In the genomic region with DNA sequence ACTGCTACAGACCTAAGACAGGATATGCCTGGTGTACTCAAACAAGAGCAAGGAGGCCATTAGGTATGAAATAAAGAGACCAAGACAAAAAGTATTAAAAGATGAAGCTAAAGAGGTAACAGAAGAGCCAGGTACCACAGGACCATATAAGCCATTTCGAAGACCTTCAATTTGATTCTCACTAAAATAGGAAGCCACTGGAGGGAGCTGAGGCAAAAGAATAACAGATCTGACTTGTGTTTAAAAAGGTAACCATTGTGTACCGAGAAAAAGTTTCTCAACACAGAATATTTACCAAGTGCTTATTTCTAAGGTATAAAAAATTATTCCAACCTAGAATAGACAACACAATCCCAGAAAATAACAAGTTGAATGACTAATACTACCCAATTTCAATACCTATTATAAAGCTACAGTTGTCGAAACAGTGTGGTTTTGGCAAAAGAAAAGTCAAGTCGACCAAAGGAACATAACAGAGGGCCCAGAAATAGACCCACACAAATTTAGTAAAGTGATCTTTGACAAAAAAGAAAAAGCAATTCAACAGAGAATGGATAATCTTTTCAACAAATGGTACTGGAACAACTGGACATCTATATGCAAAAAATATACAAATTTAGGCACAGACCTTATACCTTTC, we compare ENCODE assay signal across 13 cellular contexts.
DNase-seq lines count a peak whose midpoint lies in the region; ATAC-seq and TF ChIP-seq lines count a peak whose summit lies in the region.
"Had no signal": no experiment of that assay in that cellular context is flagged by ENCODE, and none has a peak within 500 bp of the region (broad histone marks: within the 10 kb centered on the region; RNA-seq: fewer than 3 reads in every experiment).

No MANE protein-coding gene starts in this region.

- 0 out of 4 replicates have a peak overlapping the region, but pooled peaks of 1 of the 2 experiments have one; percentile 1 for H3K27ac ChIP-seq in SK-N-SH (ENCODE audit: low read depth in 2 of 2, low read length in 1 of 2)
- H3K27ac ChIP-seq in PC-3 (ENCODE audit: low read length) = no peak overlapping the region
- peak overlapping the region; percentile 85 to 88 (median 86) for H3K27ac ChIP-seq in gastrocnemius medialis
- H3K27ac ChIP-seq: SJSA1, thyroid gland had no signal

- CTCF ChIA-PET in SK-N-SH (lab: Yijun Ruan, JAX) = interaction anchor here (0.8 to 1.5 kb wide), 3 partner anchors 21 to 84 kb away, joined by 3 to 4 read pairs (median 4); no protein-coding TSS in a partner anchor
- CTCF ChIA-PET in PC-3 (lab: Charles Lee) = interaction anchor here (1.0 kb wide), 1 partner anchor 76 kb away, joined by 5 read pairs; no protein-coding TSS in a partner anchor

- peaks cover 97% of the 10 kb centered on the region for H4K20me1 ChIP-seq in SK-N-SH (ENCODE audit: insufficient read depth)
- H4K20me1 ChIP-seq in PC-3 (ENCODE audit: low read length) = no peaks in the 10 kb centered on the region

- H3K27me3 ChIP-seq in SK-N-SH (ENCODE audit: insufficient read depth) (no peaks in the 10 kb centered on the region), PC-3 (ENCODE audit: low read length) (no peaks in the 10 kb centered on the region), gastrocnemius medialis (no peaks in the 10 kb centered on the region)
- H3K27me3 ChIP-seq: SJSA1, thyroid gland had no signal

- H3K79me2 ChIP-seq in SK-N-SH (ENCODE audit: insufficient read depth) (peaks cover 100% of the 10 kb centered on the region), PC-3 (ENCODE audit: low read length) (peaks cover 49% of the 10 kb centered on the region)

- peak; percentile 21; the same call in 1 of the 2 replicates for TF ChIP-seq RAD21 in SK-N-SH (IDR thresholded peaks at IDR 0.05; ENCODE audit: low read length)

- H3K9me3 ChIP-seq in SK-N-SH (no peaks in the 10 kb centered on the region), PC-3 (ENCODE audit: low read length) (no peaks in the 10 kb centered on the region), gastrocnemius medialis (no peaks in the 10 kb centered on the region)
- H3K9me3 ChIP-seq: thyroid gland had no signal

- H3K9ac ChIP-seq in SK-N-SH = no peak overlapping the region
- H3K9ac ChIP-seq in PC-3 (ENCODE audit: low read length) = no peak overlapping the region

- H3K4me1 ChIP-seq in SK-N-SH (ENCODE audit: control insufficient read depth in 1 of 2, insufficient read depth in 2 of 2, low read depth in 1 of 2, low read length in 1 of 2) (peaks cover 10 to 59% of the 10 kb centered on the region in 2 experiments), PC-3 (ENCODE audit: insufficient read depth, low read length) (peaks cover 40% of the 10 kb centered on the region), gastrocnemius medialis (peaks cover 81 to 83% of the 10 kb centered on the region in 2 donors)

- H3K4me2 ChIP-seq in SK-N-SH (no peak overlapping the region), PC-3 (ENCODE audit: low read length) (no peak overlapping the region)

- intact Hi-C loops in PC-3 (cut with micrococcal nuclease) = loop anchor here (1.0 to 2.0 kb wide), 2 partner anchors 73 to 83 kb away; no protein-coding TSS in a partner anchor
- intact Hi-C loops in gastrocnemius medialis (cut with DNase I; ENCODE audit: low total_unique reads) = loop anchor here (1.0 to 5.0 kb wide), 2 partner anchors 76 to 131 kb away; no protein-coding TSS in a partner anchor

- no peak overlapping the region for H2AFZ ChIP-seq in SK-N-SH (ENCODE audit: low read depth)
- no peak overlapping the region for H2AFZ ChIP-seq in PC-3 (ENCODE audit: low read length)

- 91% methylated on average over 4 of the region's 4 CpGs for WGBS in SK-N-SH (ENCODE audit: low lambda C conversion rate)

- H3K36me3 ChIP-seq in SK-N-SH (replicated peaks in 1 of 2; ENCODE audit: control insufficient read depth in 1 of 2, insufficient read depth in 2 of 2, low read length in 1 of 2) (peaks cover 0 to 3% of the 10 kb centered on the region in 2 experiments), PC-3 (ENCODE audit: low read depth, low read length) (no peaks in the 10 kb centered on the region), gastrocnemius medialis (no peaks in the 10 kb centered on the region)
- H3K36me3 ChIP-seq: thyroid gland had no signal

- no peak for TF ChIP-seq POLR2A in gastrocnemius medialis (IDR thresholded peaks at IDR 0.05)

- POLR2A ChIA-PET in SK-N-SH (lab: Yijun Ruan, JAX) (no interaction called here), PC-3 (lab: Charles Lee; ENCODE audit: unreplicated experiment) (interaction anchor here (1.2 kb wide), 1 partner anchor 76 kb away, joined by 3 read pairs; no protein-coding TSS in a partner anchor)

- TF ChIP-seq CTCF in SK-N-SH (IDR thresholded peaks at IDR 0.05) = peak; percentile 25
- TF ChIP-seq CTCF in PC-3 (conservative IDR thresholded peaks at IDR 0.05; ENCODE audit: low read depth, low read length) = peak; percentile 44; the same call in 1 of the 2 replicates
- peak; percentile 38 for TF ChIP-seq CTCF in epithelial cell of proximal tubule (conservative IDR thresholded peaks at IDR 0.05; ENCODE audit: low read depth, low read length)
- peak; percentile 27 to 45 (median 35) for TF ChIP-seq CTCF in gastrocnemius medialis (IDR thresholded peaks at IDR 0.05 in 4 of 5, conservative IDR thresholded peaks at IDR 0.05 in 1 of 5)

- ATAC-seq in SK-N-SH treated with all-trans-retinoic acid at 6 μM for 48 hours (no peak), PC-3 (no peak), gastrocnemius medialis (peak; percentile 37 to 62), HG03139 (IDR thresholded peaks at IDR 0.05; ENCODE audit: unreplicated experiment) (no peak)
- ATAC-seq: esophagus mucosa had no signal

- H3F3A ChIP-seq in SK-N-SH (replicated peaks; ENCODE audit: insufficient read depth) (peaks cover 43% of the 10 kb centered on the region), PC-3 (ENCODE audit: low read length, unreplicated experiment) (no peaks in the 10 kb centered on the region)

- DNase-seq in SK-N-SH (no peak), PC-3 (peak; percentile 21), epithelial cell of proximal tubule (ENCODE audit: low read depth) (no peak), gastrocnemius medialis (no peak), DMS153 (lab: John Stamatoyannopoulos, UW) (no peak)
- no peak for DNase-seq in stimulated activated CD4-positive, alpha-beta T cell treated with anti-CD3 and anti-CD28 coated beads, Interleukin-4, amount 100 ng/mL, for 24 hours
- DNase-seq: mesendoderm, NCI-H524 treated with DMSO at 0.1 percent for 48 hours, thyroid gland had no signal

- in situ Hi-C loops in gastrocnemius medialis (cut with MboI; ENCODE audit: low sequenced_read_pairs in 4 of 4) = loop anchor here in 3 of 4 donors (5.0 to 10.0 kb wide), 3 partner anchors 53 to 79 kb away; no protein-coding TSS in a partner anchor

- TF ChIP-seq EP300 in SK-N-SH (IDR thresholded peaks at IDR 0.05; ENCODE audit: borderline replicate concordance in 1 of 2, low read depth in 1 of 2, low read length in 1 of 2) = no peak

- H3K4me3 ChIP-seq in SK-N-SH (ENCODE audit: low read depth in 2 of 2, low read length in 1 of 2) (no peak overlapping the region), PC-3 (ENCODE audit: low read length) (no peak overlapping the region), epithelial cell of proximal tubule (ENCODE audit: low read depth, low read length) (no peak overlapping the region), gastrocnemius medialis (no peak overlapping the region)
- H3K4me3 ChIP-seq: SJSA1, thyroid gland had no signal

- BruUV-seq in PC-3 (replicated peaks; lab: Mats Ljungman, UMichigan) = no TSS peak

- no peaks in the 10 kb centered on the region for H3K9me2 ChIP-seq in SK-N-SH
- no peaks in the 10 kb centered on the region for H3K9me2 ChIP-seq in PC-3 (replicated peaks; ENCODE audit: low read length)

TF ChIP-seq in SK-N-SH, 30 proteins besides CTCF, POLR2A, EP300 and RAD21 (continues in another document):
- TF ChIP-seq MXI1 (IDR thresholded peaks at IDR 0.05; ENCODE audit: low read depth, low read length) (no peak), RXRA (IDR thresholded peaks at IDR 0.05; ENCODE audit: borderline replicate concordance, low read depth) (no peak), FOSL2 (IDR thresholded peaks at IDR 0.05; ENCODE audit: borderline replicate concordance, low read depth) (no peak), YY1 (IDR thresholded peaks at IDR 0.05; ENCODE audit: low read depth) (no peak)
- TF ChIP-seq, protein P1, sequence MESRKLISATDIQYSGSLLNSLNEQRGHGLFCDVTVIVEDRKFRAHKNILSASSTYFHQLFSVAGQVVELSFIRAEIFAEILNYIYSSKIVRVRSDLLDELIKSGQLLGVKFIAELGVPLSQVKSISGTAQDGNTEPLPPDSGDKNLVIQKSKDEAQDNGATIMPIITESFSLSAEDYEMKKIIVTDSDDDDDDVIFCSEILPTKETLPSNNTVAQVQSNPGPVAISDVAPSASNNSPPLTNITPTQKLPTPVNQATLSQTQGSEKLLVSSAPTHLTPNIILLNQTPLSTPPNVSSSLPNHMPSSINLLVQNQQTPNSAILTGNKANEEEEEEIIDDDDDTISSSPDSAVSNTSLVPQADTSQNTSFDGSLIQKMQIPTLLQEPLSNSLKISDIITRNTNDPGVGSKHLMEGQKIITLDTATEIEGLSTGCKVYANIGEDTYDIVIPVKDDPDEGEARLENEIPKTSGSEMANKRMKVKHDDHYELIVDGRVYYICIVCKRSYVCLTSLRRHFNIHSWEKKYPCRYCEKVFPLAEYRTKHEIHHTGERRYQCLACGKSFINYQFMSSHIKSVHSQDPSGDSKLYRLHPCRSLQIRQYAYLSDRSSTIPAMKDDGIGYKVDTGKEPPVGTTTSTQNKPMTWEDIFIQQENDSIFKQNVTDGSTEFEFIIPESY (IDR thresholded peaks at IDR 0.05; ENCODE audit: borderline replicate concordance, low read depth) = no peak

TF ChIP-seq in SK-N-SH treated with all-trans-retinoic acid at 6 μM for 48 hours, 23 proteins besides CTCF, POLR2A, EP300 and RAD21:
- TF ChIP-seq ZNF565 (CRISPR knock-in tag; conservative IDR thresholded peaks at IDR 0.05; ENCODE audit: low read depth) = no peak

Comparison
In these comparisons a context has a peak if more than half of its experiments do, and no peak if none do; other contexts are left out.
1. ATAC-seq: peak in gastrocnemius medialis (2 of 2); none in SK-N-SH treated with all-trans-retinoic acid at 6 μM for 48 hours (single experiment), PC-3 (single experiment) and HG03139 (single experiment).
2. Peak in every context shown above with its lines, with median percentiles within 50 percentile points of each other: CTCF ChIP-seq.